In genomic region chr2:3762771-3763447, GRCh38 we compare ENCODE assay signal across 19 cellular contexts. TPM values are rescaled to one million over a fixed set of nuclear protein-coding genes. Genes with fewer than 3 reads are reported as not detected.
"Had no signal": no experiment of that assay in that cellular context is flagged by ENCODE, and none has a peak within 500 bp of the region (broad histone marks: within the 10 kb centered on the region; RNA-seq: fewer than 3 reads in every experiment).

No MANE protein-coding gene starts in this region.

- H3K4me3 Mint-ChIP-seq: central memory CD8-positive, alpha-beta T cell; effector memory CD8-positive, alpha-beta T cell; immature natural killer cell; memory B cell; naive B cell; type B pancreatic cell had no signal

- H3K27ac Mint-ChIP-seq: effector memory CD8-positive, alpha-beta T cell; immature natural killer cell; memory B cell; naive B cell; type B pancreatic cell had no signal

- H3K36me3 Mint-ChIP-seq: immature natural killer cell, memory B cell, naive B cell, type B pancreatic cell had no signal

- H3K9me3 Mint-ChIP-seq: immature natural killer cell, type B pancreatic cell had no signal

- DNase-seq: effector memory CD8-positive, alpha-beta T cell; esophagus squamous epithelium; foreskin fibroblast; immature natural killer cell; left ventricle myocardium inferior; lower lobe of right lung; midbrain; naive B cell; ovary; right lobe of liver; stimulated activated CD4-positive, alpha-beta T cell treated with anti-CD3 and anti-CD28 coated beads, Interleukin-4, amount 100 ng/mL, for 1 hour; stimulated activated naive CD4-positive, alpha-beta T cell; thyroid gland; uterus had no signal

- ATAC-seq: effector memory CD8-positive, alpha-beta T cell had no signal

- H3K4me1 Mint-ChIP-seq: central memory CD8-positive, alpha-beta T cell; immature natural killer cell; naive B cell had no signal

RNA-seq across cellular contexts. Expression of gene DCDC2C, which starts 59.5 kb away (rescaled TPM):
- total RNA-seq: epithelial cell of proximal tubule, esophagus squamous epithelium, left ventricle myocardium inferior, lower lobe of right lung, posterior vena cava, right lobe of liver, uterus had no signal
